In the genomic region with DNA sequence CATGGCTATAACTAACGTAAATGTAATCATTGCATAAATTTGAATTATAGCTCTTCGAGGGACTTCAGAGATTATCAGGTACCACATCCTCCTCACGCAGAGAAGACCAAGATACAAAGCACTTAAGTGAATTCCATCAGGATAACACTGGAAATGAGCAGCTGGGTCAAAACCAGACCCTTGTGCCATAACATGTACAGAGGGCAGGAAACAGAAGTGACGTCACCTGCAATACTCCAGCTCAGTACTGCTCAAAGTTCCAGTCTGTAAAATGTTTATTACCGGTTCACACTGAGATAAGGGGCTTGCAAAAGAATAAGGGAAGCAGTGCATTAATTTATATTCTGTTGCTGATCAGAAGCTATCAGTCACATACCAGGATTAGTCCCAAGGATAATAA, we compare ENCODE assay signal across 20 cellular contexts. TPM values are rescaled to one million over a fixed set of nuclear protein-coding genes. Genes with fewer than 3 reads are reported as not detected.
"Had no signal": no experiment of that assay in that cellular context is flagged by ENCODE, and none has a peak within 500 bp of the region (broad histone marks: within the 10 kb centered on the region; RNA-seq: fewer than 3 reads in every experiment).

No MANE protein-coding gene starts in this region.

- H3K36me3 Mint-ChIP-seq: activated naive CD4-positive, alpha-beta T cell treated with anti-CD3 and anti-CD28 coated beads, Interleukin-2, amount 50 U/mL, for 24 hours; natural killer cell had no signal

- H3K4me1 Mint-ChIP-seq: activated CD4-positive, alpha-beta T cell treated with anti-CD3 and anti-CD28 coated beads, Interleukin-2, amount 10 ng/mL, durations not matched to agents 24 days and 14 days; activated naive CD4-positive, alpha-beta T cell treated with anti-CD3 and anti-CD28 coated beads, Interleukin-2, amount 50 U/mL, for 24 hours; central memory CD8-positive, alpha-beta T cell; natural killer cell had no signal

- H3K9me3 Mint-ChIP-seq: activated CD4-positive, alpha-beta T cell treated with anti-CD3 and anti-CD28 coated beads, Interleukin-2, amount 10 ng/mL, durations not matched to agents 24 days and 14 days; activated CD8-positive, alpha-beta T cell treated with anti-CD3 and anti-CD28 coated beads for 36 hours; activated naive CD4-positive, alpha-beta T cell treated with anti-CD3 and anti-CD28 coated beads, Interleukin-2, amount 50 U/mL, for 24 hours; central memory CD8-positive, alpha-beta T cell; natural killer cell had no signal

- H3K27ac ChIP-seq: breast epithelium, esophagus squamous epithelium, left lung, upper lobe of left lung had no signal

- H3K27me3 ChIP-seq: breast epithelium, esophagus squamous epithelium, left lung, upper lobe of left lung had no signal

- H3K4me3 ChIP-seq: breast epithelium, esophagus squamous epithelium, left lung, lung, upper lobe of left lung had no signal

- H3K4me1 ChIP-seq: breast epithelium, esophagus squamous epithelium, left lung, upper lobe of left lung had no signal

- ATAC-seq: activated CD4-positive, CD25-positive, alpha-beta regulatory T cell treated with anti-CD3 and anti-CD28 coated beads, Interleukin-2, amount 50 U/mL, for 24 hours; activated CD8-positive, alpha-beta T cell treated with anti-CD3 and anti-CD28 coated beads for 36 hours; left lung; natural killer cell had no signal

- H3K4me3 Mint-ChIP-seq: activated CD4-positive, alpha-beta T cell treated with anti-CD3 and anti-CD28 coated beads, Interleukin-2, amount 10 ng/mL, durations not matched to agents 24 days and 14 days; activated CD8-positive, alpha-beta T cell treated with anti-CD3 and anti-CD28 coated beads for 36 hours; activated naive CD4-positive, alpha-beta T cell treated with anti-CD3 and anti-CD28 coated beads, Interleukin-2, amount 50 U/mL, for 24 hours; central memory CD8-positive, alpha-beta T cell; mesothelial cell of epicardium; natural killer cell had no signal

- H3K9ac ChIP-seq: SK-N-SH had no signal

- H3K27ac Mint-ChIP-seq: activated CD4-positive, alpha-beta T cell treated with anti-CD3 and anti-CD28 coated beads, Interleukin-2, amount 10 ng/mL, durations not matched to agents 24 days and 14 days; activated CD8-positive, alpha-beta T cell treated with anti-CD3 and anti-CD28 coated beads for 36 hours; activated naive CD4-positive, alpha-beta T cell treated with anti-CD3 and anti-CD28 coated beads, Interleukin-2, amount 50 U/mL, for 24 hours; mesothelial cell of epicardium; natural killer cell; progenitor cell of endocrine pancreas had no signal

- DNase-seq: activated CD4-positive, alpha-beta T cell treated with anti-CD3 and anti-CD28 coated beads, Interleukin-2, amount 10 ng/mL, durations not matched to agents 24 days and 14 days; activated CD8-positive, alpha-beta T cell treated with anti-CD3 and anti-CD28 coated beads for 36 hours; activated gamma-delta T cell treated with Interleukin-2 at 50 U/mL for 16 hours; esophagus squamous epithelium; kidney; left lung; natural killer cell; SK-N-SH; stimulated activated CD4-positive, alpha-beta T cell treated with anti-CD3 and anti-CD28 coated beads, Interleukin-2, amount 100 ng/mL, for 24 hours; stimulated activated naive CD4-positive, alpha-beta T cell; upper lobe of left lung had no signal

- H3K27me3 Mint-ChIP-seq: progenitor cell of endocrine pancreas had no signal

- H3K9me3 ChIP-seq: breast epithelium, esophagus squamous epithelium, left lung, upper lobe of left lung had no signal

- FAIRE-seq: astrocyte, kidney had no signal

- H3K36me3 ChIP-seq: breast epithelium, esophagus squamous epithelium, left lung, upper lobe of left lung had no signal

- H3K9me2 ChIP-seq: SK-N-SH had no signal

- H3K4me2 ChIP-seq: SK-N-SH had no signal

RNA-seq across cellular contexts. Expression of a gene that starts 45.8 kb away (rescaled TPM):
- total RNA-seq: activated CD4-positive, alpha-beta T cell treated with anti-CD3 and anti-CD28 coated beads, Interleukin-2, amount 10 ng/mL, durations not matched to agents 24 days and 14 days; activated CD8-positive, alpha-beta T cell treated with anti-CD3 and anti-CD28 coated beads for 36 hours; T-helper 2 cell treated with Interferon-gamma antibody and Interleukin-4, amounts not matched to agents 100 ng/mL and 5 ng/mL, for 36 hours had no signal
